Comparison of ENCODE assay signal across 10 cellular contexts in genomic region chr20:14775778-14776177, GRCh38.
DNase-seq lines count a peak whose midpoint lies in the region; TF ChIP-seq lines count a peak whose summit lies in the region.
"Had no signal": no experiment of that assay in that cellular context is flagged by ENCODE, and none has a peak within 500 bp of the region (broad histone marks: within the 10 kb centered on the region; RNA-seq: fewer than 3 reads in every experiment).

No MANE protein-coding gene starts in this region.

- H3K27me3 ChIP-seq in adipocyte (replicated peaks; ENCODE audit: control insufficient read depth, insufficient read depth, low read length) (no peaks in the 10 kb centered on the region), thyroid gland (no peaks in the 10 kb centered on the region), ascending aorta (no peaks in the 10 kb centered on the region)
- H3K27me3 ChIP-seq: breast epithelium, neural progenitor cell had no signal

- CTCF ChIA-PET in HEK293 (lab: Yijun Ruan, JAX), result no interaction called here

- H3K36me3 ChIP-seq in HEK293 (ENCODE audit: control insufficient read depth in 2 of 2, insufficient read depth in 1 of 2, low read length in 2 of 2) (no peaks in the 10 kb centered on the region), adipocyte (ENCODE audit: control insufficient read depth, insufficient read depth, low read length, severe bottlenecking) (no peaks in the 10 kb centered on the region), thyroid gland (no peaks in the 10 kb centered on the region), ascending aorta (no peaks in the 10 kb centered on the region)
- H3K36me3 ChIP-seq: breast epithelium, neural progenitor cell had no signal

- no peaks in the 10 kb centered on the region for H3K9me3 ChIP-seq in HEK293 (ENCODE audit: control insufficient read depth, insufficient read depth, low read depth, low read length)
- no peaks in the 10 kb centered on the region for H3K9me3 ChIP-seq in adipocyte (ENCODE audit: control insufficient read depth, low read length)
- H3K9me3 ChIP-seq in thyroid gland, result no peaks in the 10 kb centered on the region
- H3K9me3 ChIP-seq in ascending aorta, result no peaks in the 10 kb centered on the region
- H3K9me3 ChIP-seq: breast epithelium had no signal

- POLR2A ChIA-PET in HEK293 (lab: Yijun Ruan, JAX), result no interaction called here

- intact Hi-C loops in thyroid gland (cut with DNase I) (no loop called here), ascending aorta (cut with DNase I) (no loop called here)

- 46 to 47% methylated on average over 2 of the region's 2 CpGs for WGBS in thyroid gland, 2 donors

- H3K4me3 ChIP-seq in HEK293 (ENCODE audit: low read depth, low read length), result no peak overlapping the region
- H3K4me3 ChIP-seq in adipocyte (ENCODE audit: low read length), result no peak overlapping the region
- no peak overlapping the region for H3K4me3 ChIP-seq in thyroid gland (replicated peaks in 1 of 3)
- no peak overlapping the region for H3K4me3 ChIP-seq in ascending aorta
- H3K4me3 ChIP-seq: breast epithelium, neural progenitor cell had no signal

- DNase-seq in adipocyte (ENCODE audit: low read depth) (peak; percentile 91), inferior parietal cortex (ENCODE audit: extremely low spot score) (peak; percentile 66), thyroid gland (peak; percentile 78 to 83), T-helper 1 cell (no peak), NCI-H1092 (lab: John Stamatoyannopoulos, UW) (no peak), ascending aorta (ENCODE audit: low spot score in 2 of 2) (no peak)
- DNase-seq: NCI-H1092 treated with DMSO at 0.1 percent for 48 hours had no signal

- H3K9ac ChIP-seq in adipocyte (ENCODE audit: low read length), result no peak overlapping the region
- H3K9ac ChIP-seq: neural progenitor cell had no signal

- no peak overlapping the region; the same call in 1 of the 2 replicates for H3K27ac ChIP-seq in HEK293 (ENCODE audit: extremely low read depth, low read depth, low read length)
- no peak overlapping the region for H3K27ac ChIP-seq in thyroid gland
- H3K27ac ChIP-seq in ascending aorta, result no peak overlapping the region
- H3K27ac ChIP-seq: breast epithelium, neural progenitor cell had no signal

- no peak for TF ChIP-seq POLR2A in thyroid gland (IDR thresholded peaks at IDR 0.05)

- no peak for TF ChIP-seq CTCF in HEK293 (tag by site-specific recombination; IDR thresholded peaks at IDR 0.05)
- TF ChIP-seq CTCF in thyroid gland (IDR thresholded peaks at IDR 0.05), result no peak
- no peak for TF ChIP-seq CTCF in ascending aorta (IDR thresholded peaks at IDR 0.05)

- H3K4me1 ChIP-seq in HEK293 (ENCODE audit: control insufficient read depth, insufficient read depth, low read length) (peaks cover 3% of the 10 kb centered on the region; the same call in 1 of the 2 replicates), adipocyte (ENCODE audit: control insufficient read depth, insufficient read depth, low read length) (no peaks in the 10 kb centered on the region), thyroid gland (peaks cover 0 to 5% of the 10 kb centered on the region in 2 donors), ascending aorta (no peaks in the 10 kb centered on the region)
- H3K4me1 ChIP-seq: breast epithelium, neural progenitor cell had no signal

TF ChIP-seq in HEK293, 187 proteins besides CTCF, POLR2A, EP300 and RAD21:
- TF ChIP-seq ZBTB11 (tag by site-specific recombination; conservative IDR thresholded peaks at IDR 0.05; ENCODE audit: low read depth), result no peak
- peak; percentile 50 for TF ChIP-seq ZNF335 (tag by site-specific recombination; conservative IDR thresholded peaks at IDR 0.05)
- peak; percentile 55; the same call in 1 of the 2 replicates for TF ChIP-seq TRIM28 (IDR thresholded peaks at IDR 0.05; ENCODE audit: borderline replicate concordance, low read length)
- TF ChIP-seq ZNF24 (tag by site-specific recombination; IDR thresholded peaks at IDR 0.05), result no peak
- TF ChIP-seq ZNF677 (tag by site-specific recombination; IDR thresholded peaks at IDR 0.05), result no peak
- TF ChIP-seq ZNF791 (tag by site-specific recombination; IDR thresholded peaks at IDR 0.05), result no peak
- no peak for TF ChIP-seq ZNF571 (tag by site-specific recombination; IDR thresholded peaks at IDR 0.05)
- TF ChIP-seq FEZF1 (tag by site-specific recombination; IDR thresholded peaks at IDR 0.05), result peak; percentile 55; the same call in 1 of the 2 replicates
- no peak for TF ChIP-seq ZNF624 (tag by site-specific recombination; IDR thresholded peaks at IDR 0.05)

Comparison
In these comparisons a context has a peak if more than half of its experiments do, and no peak if none do; other contexts are left out.
1. DNase-seq: peak in adipocyte (single experiment), inferior parietal cortex (single experiment) and thyroid gland (2 of 2); none in T-helper 1 cell (0 of 5), NCI-H1092 (single experiment) and ascending aorta (0 of 2).